Comparison of ENCODE assay signal across 9 cellular contexts in genomic region chr2:160494243-160494642, GRCh38. TPM values are rescaled to one million over a fixed set of nuclear protein-coding genes. Genes with fewer than 3 reads are reported as not detected.
DNase-seq lines count a peak whose midpoint lies in the region; ATAC-seq and TF ChIP-seq lines count a peak whose summit lies in the region.
"Had no signal": no experiment of that assay in that cellular context is flagged by ENCODE, and none has a peak within 500 bp of the region (broad histone marks: within the 10 kb centered on the region; RNA-seq: fewer than 3 reads in every experiment).

No MANE protein-coding gene starts in this region.

- H3K36me3 ChIP-seq in iPS-18a (ENCODE audit: control insufficient read depth, low read depth, low read length) (no peaks in the 10 kb centered on the region), stomach (no peaks in the 10 kb centered on the region)

- H3K4me1 Mint-ChIP-seq in activated T-helper 1 cell treated with anti-CD3 and anti-CD28 coated beads, Interleukin-12 subunit alpha, Interleukin-12 subunit beta, Interleukin-2, Interleukin-4 antibody, amounts not matched to agents 30 ng/mL and 10 ng/mL and 1 ng/mL, durations not matched to agents 14 hours and 24 hours and 36 hours (ENCODE audit: low read depth) = peaks cover 42% of the 10 kb centered on the region

- H3K27ac ChIP-seq in iPS-18a (ENCODE audit: low read length) (no peak overlapping the region), stomach (peak overlapping the region in 4 of 5 donors; percentile 94 to 97 (median 96))
- H3K27ac ChIP-seq: C4-2B had no signal

- no peak for TF ChIP-seq EP300 in stomach (IDR thresholded peaks at IDR 0.05)

- peaks cover 4% of the 10 kb centered on the region for H3K27me3 ChIP-seq in iPS-18a (ENCODE audit: control insufficient read depth, insufficient read depth, low read length)
- H3K27me3 ChIP-seq in stomach = peaks cover 0 to 11% (median 0%) of the 10 kb centered on the region in 3 donors

- peaks cover 2% of the 10 kb centered on the region for H3K36me3 Mint-ChIP-seq in activated T-helper 1 cell treated with anti-CD3 and anti-CD28 coated beads, Interleukin-12 subunit alpha, Interleukin-12 subunit beta, Interleukin-2, Interleukin-4 antibody, amounts not matched to agents 30 ng/mL and 10 ng/mL and 1 ng/mL, durations not matched to agents 14 hours and 24 hours and 36 hours (ENCODE audit: low read depth)

- no peaks in the 10 kb centered on the region for H3K9me3 ChIP-seq in iPS-18a (ENCODE audit: control insufficient read depth, low read depth, low read length)
- H3K9me3 ChIP-seq in stomach = no peaks in the 10 kb centered on the region

- peak; percentile 31 for DNase-seq in NCI-H2171 treated with DMSO at 0.1 percent for 48 hours (lab: John Stamatoyannopoulos, UW)
- no peak for DNase-seq in NCI-H2171 (lab: John Stamatoyannopoulos, UW)
- DNase-seq in activated T-helper 1 cell treated with anti-CD3 and anti-CD28 coated beads, Interleukin-12 subunit alpha, Interleukin-12 subunit beta, Interleukin-2, Interleukin-4 antibody, amounts not matched to agents 30 ng/mL and 10 ng/mL and 1 ng/mL, durations not matched to agents 14 hours and 24 hours and 36 hours (ENCODE audit: low spot score) = no peak
- no peak for DNase-seq in stomach
- DNase-seq in mucosa of gallbladder (ENCODE audit: low spot score) = no peak
- DNase-seq in inferior parietal cortex (ENCODE audit: extremely low spot score) = no peak

- WGBS in stomach, 5 donors = 7 to 15% (median 12%) methylated on average over 8 of the region's 8 CpGs

- intact Hi-C loops in activated T-helper 1 cell treated with anti-CD3 and anti-CD28 coated beads, Interleukin-12 subunit alpha, Interleukin-12 subunit beta, Interleukin-2, Interleukin-4 antibody, amounts not matched to agents 30 ng/mL and 10 ng/mL and 1 ng/mL, durations not matched to agents 14 hours and 24 hours and 36 hours (cut with micrococcal nuclease) = loop anchor here (5.0 to 10.0 kb wide), 4 partner anchors 583 to 811 kb away; partner anchors contain the start of genes LY75, PSMD14 and TANK
- intact Hi-C loops in stomach (cut with DNase I; ENCODE audit: low total_unique reads) = no loop called here

- peak overlapping the region; percentile 69 for H3K4me3 Mint-ChIP-seq in activated T-helper 1 cell treated with anti-CD3 and anti-CD28 coated beads, Interleukin-12 subunit alpha, Interleukin-12 subunit beta, Interleukin-2, Interleukin-4 antibody, amounts not matched to agents 30 ng/mL and 10 ng/mL and 1 ng/mL, durations not matched to agents 14 hours and 24 hours and 36 hours

- H3K9me3 Mint-ChIP-seq in activated T-helper 1 cell treated with anti-CD3 and anti-CD28 coated beads, Interleukin-12 subunit alpha, Interleukin-12 subunit beta, Interleukin-2, Interleukin-4 antibody, amounts not matched to agents 30 ng/mL and 10 ng/mL and 1 ng/mL, durations not matched to agents 14 hours and 24 hours and 36 hours = no peaks in the 10 kb centered on the region

- peak overlapping the region; percentile 43 for H3K27ac Mint-ChIP-seq in activated T-helper 1 cell treated with anti-CD3 and anti-CD28 coated beads, Interleukin-12 subunit alpha, Interleukin-12 subunit beta, Interleukin-2, Interleukin-4 antibody, amounts not matched to agents 30 ng/mL and 10 ng/mL and 1 ng/mL, durations not matched to agents 14 hours and 24 hours and 36 hours

- no peak for TF ChIP-seq CTCF in stomach (IDR thresholded peaks at IDR 0.05)

- no peak for TF ChIP-seq POLR2A in stomach (IDR thresholded peaks at IDR 0.05)

- H3K4me1 ChIP-seq in iPS-18a (ENCODE audit: control insufficient read depth, low read depth, low read length) (peaks cover 23% of the 10 kb centered on the region), stomach (peaks cover 0 to 35% (median 15%) of the 10 kb centered on the region in 4 donors)

- H3K9ac ChIP-seq in iPS-18a (ENCODE audit: low read length) = peak overlapping the region; percentile 45

- no peak for ATAC-seq in HG03280 (IDR thresholded peaks at IDR 0.05; ENCODE audit: unreplicated experiment)

- peaks cover 9% of the 10 kb centered on the region for H3K27me3 Mint-ChIP-seq in activated T-helper 1 cell treated with anti-CD3 and anti-CD28 coated beads, Interleukin-12 subunit alpha, Interleukin-12 subunit beta, Interleukin-2, Interleukin-4 antibody, amounts not matched to agents 30 ng/mL and 10 ng/mL and 1 ng/mL, durations not matched to agents 14 hours and 24 hours and 36 hours (ENCODE audit: insufficient read depth)

- peak overlapping the region; percentile 95 for H3K4me3 ChIP-seq in iPS-18a (ENCODE audit: low read length)
- peak overlapping the region; percentile 82 to 96 (median 89) for H3K4me3 ChIP-seq in stomach

RNA-seq across cellular contexts. Expression of gene RBMS1, which starts 0.6 kb away (rescaled TPM):
- 35.4 and 36.3 TPM in 2 replicates for total RNA-seq in activated T-helper 1 cell treated with anti-CD3 and anti-CD28 coated beads, Interleukin-12 subunit alpha, Interleukin-12 subunit beta, Interleukin-2, Interleukin-4 antibody, amounts not matched to agents 30 ng/mL and 10 ng/mL and 1 ng/mL, durations not matched to agents 14 hours and 24 hours and 36 hours
- total RNA-seq in stomach (100 to 1,000 TPM in 1 of 5 donors, 10 to 100 TPM in 3, 1 to 10 TPM in 1; 4.3 to 134 (median 32.7) TPM), mucosa of gallbladder (36.2 TPM)
- 10 to 100 TPM; 15.6 to 27.5 (median 24.7) TPM for polyA plus RNA-seq in stomach
